35 cellular contexts compared by ENCODE assay signal in genomic region chr7:76222333-76222732, GRCh38.
"Had no signal": no experiment of that assay in that cellular context is flagged by ENCODE, and none has a peak within 500 bp of the region (broad histone marks: within the 10 kb centered on the region; RNA-seq: fewer than 3 reads in every experiment).

No MANE protein-coding gene starts in this region.

- H3K9me3 ChIP-seq: MG63 had no signal

- H3K27me3 ChIP-seq: MG63 had no signal

- H3K4me3 ChIP-seq: MG63 had no signal

- H3K36me3 ChIP-seq: MG63 had no signal

- DNase-seq: Kasumi-1, MG63, MM.1S, MV-4-11, NCI-H1048, NCI-H1092, NCI-H1092 treated with DMSO at 0.1 percent for 48 hours, NCI-H1105, NCI-H1105 treated with DMSO at 0.1 percent for 48 hours, NCI-H1417, NCI-H1417 treated with DMSO at 0.1 percent for 48 hours, NCI-H1436, NCI-H1436 treated with DMSO at 0.1 percent for 48 hours, NCI-H146, NCI-H1694, NCI-H1694 treated with DMSO at 0.1 percent for 48 hours, NCI-H187, NCI-H187 treated with DMSO at 0.1 percent for 48 hours, NCI-H1930, NCI-H2029, NCI-H2029 treated with DMSO at 0.1 percent for 48 hours, NCI-H2081, NCI-H2081 treated with DMSO at 0.1 percent for 48 hours, NCI-H2107, NCI-H2171, NCI-H2171 treated with DMSO at 0.1 percent for 48 hours, NCI-H2227 treated with DMSO at 0.1 percent for 48 hours, NCI-H226, NCI-H345, NCI-H446, NCI-H446 treated with DMSO at 0.1 percent for 48 hours, NCI-H510A, NCI-H510A treated with DMSO at 0.1 percent for 48 hours, NCI-H524, NCI-H524 treated with DMSO at 0.1 percent for 48 hours had no signal
